Comparison of ENCODE assay signal across 1 cellular context in genomic region chr11:72239296-72239848, GRCh38.
TF ChIP-seq lines count a peak whose summit lies in the region.

No MANE protein-coding gene starts in this region.

TF ChIP-seq in H1, 55 proteins besides CTCF, POLR2A, EP300 and RAD21:
- TF ChIP-seq POLR2AphosphoS5 (IDR thresholded peaks at IDR 0.05; ENCODE audit: low read depth, low read length) = peak; percentile 24; the same call in 1 of the 2 replicates
- TF ChIP-seq CREB1 (IDR thresholded peaks at IDR 0.05) = no peak
TF ChIP-seq in H1: peak in this region for 1.
